1 cellular context compared by ENCODE assay signal in the genomic region with DNA sequence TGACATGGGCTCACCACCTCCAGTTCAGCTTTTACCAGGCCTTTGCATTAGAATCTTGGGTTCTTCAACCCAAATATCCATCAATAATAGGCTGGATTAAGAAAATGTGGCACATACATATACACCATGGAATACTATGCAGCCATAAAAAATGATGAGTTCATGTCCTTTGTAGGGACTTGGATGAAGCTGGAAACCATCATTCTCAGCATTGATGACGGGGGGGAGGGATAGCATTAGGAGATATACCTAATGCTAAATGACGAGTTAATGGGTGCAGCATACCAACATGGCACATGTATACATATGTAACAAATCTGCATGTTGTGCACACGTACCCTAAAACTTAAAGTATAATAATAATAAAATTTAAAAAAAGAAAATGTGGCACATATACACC. TPM values are rescaled to one million over a fixed set of nuclear protein-coding genes. Genes with fewer than 3 reads are reported as not detected.
"Had no signal": no experiment of that assay in that cellular context is flagged by ENCODE, and none has a peak within 500 bp of the region (broad histone marks: within the 10 kb centered on the region; RNA-seq: fewer than 3 reads in every experiment).

No MANE protein-coding gene starts in this region.

RNA-seq across cellular contexts. Expression of gene NNMT, which starts 45.5 kb away (rescaled TPM):
- total RNA-seq: temporal lobe had no signal
